In the genomic region with DNA sequence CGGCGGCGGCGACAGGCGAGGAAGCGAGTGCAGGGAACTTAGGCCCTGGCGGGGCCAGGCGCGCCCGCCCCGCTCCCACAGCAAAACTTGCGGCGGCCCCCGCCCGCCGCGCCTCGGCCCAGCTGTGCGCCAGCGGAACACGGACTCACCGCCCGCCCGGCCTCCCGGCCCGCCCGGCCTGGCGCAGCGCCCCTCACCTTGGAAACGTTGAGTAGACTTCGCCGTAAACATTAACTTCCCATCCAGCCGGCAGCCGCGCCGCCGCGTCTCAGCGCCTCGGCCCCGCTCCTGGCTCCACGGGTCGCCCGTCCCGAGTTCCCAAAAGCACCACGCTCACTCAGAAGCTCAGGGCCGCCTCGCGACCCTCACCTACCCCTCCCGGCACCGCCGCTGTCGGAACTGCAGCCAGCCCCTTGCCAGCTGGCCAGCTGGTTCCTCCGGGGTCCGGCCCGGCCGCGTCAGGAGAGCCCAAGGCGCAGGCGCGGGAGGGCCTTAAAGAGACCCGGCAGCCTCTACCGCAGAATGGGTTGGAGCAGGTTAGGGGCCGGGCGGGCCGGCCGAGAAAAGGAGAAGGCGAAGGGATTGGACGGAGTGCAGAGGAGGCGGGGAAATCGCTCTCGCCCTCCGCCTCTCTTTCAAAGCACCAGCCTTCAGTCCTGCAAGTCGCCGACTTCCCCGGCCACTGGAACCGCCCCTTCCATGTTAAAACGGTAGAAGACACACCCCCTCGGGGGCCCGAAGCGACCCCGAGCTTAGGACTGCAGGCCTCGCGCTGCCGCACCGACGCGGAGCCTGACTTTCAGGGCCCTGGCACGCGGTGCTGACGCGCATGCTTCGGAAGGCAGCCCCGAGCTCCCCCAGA, we compare ENCODE assay signal across 8 cellular contexts. TPM values are rescaled to one million over a fixed set of nuclear protein-coding genes. Genes with fewer than 3 reads are reported as not detected.
DNase-seq lines count a peak whose midpoint lies in the region; ATAC-seq and TF ChIP-seq lines count a peak whose summit lies in the region.

Gene EVI5, minus strand, starts transcription at position 470 of the 862 bp plus-strand sequence. CDS start 48,562 bp downstream, outside the sequence.

- under 1% methylated on average over 94 of the region's 94 CpGs for WGBS in right cardiac atrium

- intact Hi-C loops in ascending aorta (cut with DNase I) (loop anchor here (1.0 kb wide), 3 partner anchors 19 to 395 kb away; partner anchors contain the start of genes CCDC18, RPL5 and TMED5), right cardiac atrium (cut with DNase I) (no loop called here), uterus (cut with DNase I; ENCODE audit: low total_unique reads) (no loop called here)

- TF ChIP-seq POLR2A in uterus (IDR thresholded peaks at IDR 0.05) = peak; percentile 38 to 80

- H3K4me1 ChIP-seq in ascending aorta = peaks cover 0 to 13% of the 10 kb centered on the region in 2 donors
- peaks cover 3% of the 10 kb centered on the region for H3K4me1 ChIP-seq in right cardiac atrium (ENCODE audit: control insufficient read depth, insufficient read depth, low read length)
- H3K4me1 ChIP-seq in uterus = no peaks in the 10 kb centered on the region

- H3K9me3 ChIP-seq in ascending aorta (no peaks in the 10 kb centered on the region), right cardiac atrium (ENCODE audit: control insufficient read depth, low read length) (no peaks in the 10 kb centered on the region), uterus (no peaks in the 10 kb centered on the region)

- H3K36me3 ChIP-seq in ascending aorta = no peaks in the 10 kb centered on the region
- H3K36me3 ChIP-seq in uterus = no peaks in the 10 kb centered on the region

- H3K27me3 ChIP-seq in ascending aorta (no peaks in the 10 kb centered on the region), right cardiac atrium (ENCODE audit: control insufficient read depth, insufficient read depth) (no peaks in the 10 kb centered on the region), uterus (no peaks in the 10 kb centered on the region)

- H3K4me3 ChIP-seq in ascending aorta = peak within 1 kb of the TSS; percentile 74 to 100
- peak within 1 kb of the TSS; percentile 83 for H3K4me3 ChIP-seq in right cardiac atrium (ENCODE audit: low read length)
- peak within 1 kb of the TSS; percentile 85 to 91 for H3K4me3 ChIP-seq in uterus

- ATAC-seq in GM18498 (IDR thresholded peaks at IDR 0.05; ENCODE audit: unreplicated experiment) (peak; percentile 96), HG02885 (IDR thresholded peaks at IDR 0.05; ENCODE audit: poor library complexity, unreplicated experiment) (peak; percentile 94), right cardiac atrium (peak; percentile 98 to 99)

- DNase-seq in NCI-H1694 (lab: John Stamatoyannopoulos, UW) (peak; percentile 92), T-helper 2 cell (peak; percentile 16 to 82 (median 48)), ascending aorta (ENCODE audit: low spot score in 2 of 2) (peak; percentile 82 to 96), right cardiac atrium (peak; percentile 96 to 98 (median 98)), pulmonary artery endothelial cell (ENCODE audit: low read depth, low spot score) (peak; percentile 92), uterus (peak; percentile 93)

- H3K27ac ChIP-seq in ascending aorta (peak within 1 kb of the TSS; percentile 90 to 100), right cardiac atrium (ENCODE audit: low read length) (peak within 1 kb of the TSS; percentile 96), uterus (peak within 1 kb of the TSS; percentile 96 to 99)

- TF ChIP-seq CTCF in ascending aorta (IDR thresholded peaks at IDR 0.05) (no peak), uterus (IDR thresholded peaks at IDR 0.05) (peak in 1 of 4 experiments; percentile 24)

RNA-seq across cellular contexts. Expression of gene EVI5, which starts in this region (rescaled TPM):
- total RNA-seq in ascending aorta (19.8 TPM), right cardiac atrium (10 to 100 TPM; 42.9 to 58.1 (median 48.6) TPM), pulmonary artery endothelial cell (63.3 and 82.3 TPM in 2 replicates), uterus (100 to 1,000 TPM in 1 of 4 donors, 10 to 100 TPM in 3; 53.0 to 112 (median 58.4) TPM)
- 5.9 TPM for polyA plus RNA-seq in right cardiac atrium

Comparison
In these comparisons a context has a peak if more than half of its experiments do, and no peak if none do; other contexts are left out.
1. Peak in every context shown above with its lines: DNase-seq, ATAC-seq, H3K4me3 ChIP-seq and H3K27ac ChIP-seq.
2. DNase-seq: peak in every context shown above with its lines; median percentile 98 in right cardiac atrium; 93 in uterus; 92 in NCI-H1694; 92 in pulmonary artery endothelial cell; 89 in ascending aorta; 48 in T-helper 2 cell.